ENCODE assay signal across 1 cellular context in genomic region chr11:20070459-20070858, GRCh38.
TF ChIP-seq lines count a peak whose summit lies in the region.

No MANE protein-coding gene starts in this region.

TF ChIP-seq in HEK293, 187 proteins besides CTCF, POLR2A, EP300 and RAD21 (continued from another document and continues in another):
- no peak for TF ChIP-seq SCRT2 (tag by site-specific recombination; IDR thresholded peaks at IDR 0.05)
- TF ChIP-seq ZBTB20 (tag by site-specific recombination; IDR thresholded peaks at IDR 0.05): no peak
- TF ChIP-seq ZNF121 (tag by site-specific recombination; IDR thresholded peaks at IDR 0.05): no peak
- no peak for TF ChIP-seq ZIC2 (tag by site-specific recombination; IDR thresholded peaks at IDR 0.05)
- TF ChIP-seq, protein P1, sequence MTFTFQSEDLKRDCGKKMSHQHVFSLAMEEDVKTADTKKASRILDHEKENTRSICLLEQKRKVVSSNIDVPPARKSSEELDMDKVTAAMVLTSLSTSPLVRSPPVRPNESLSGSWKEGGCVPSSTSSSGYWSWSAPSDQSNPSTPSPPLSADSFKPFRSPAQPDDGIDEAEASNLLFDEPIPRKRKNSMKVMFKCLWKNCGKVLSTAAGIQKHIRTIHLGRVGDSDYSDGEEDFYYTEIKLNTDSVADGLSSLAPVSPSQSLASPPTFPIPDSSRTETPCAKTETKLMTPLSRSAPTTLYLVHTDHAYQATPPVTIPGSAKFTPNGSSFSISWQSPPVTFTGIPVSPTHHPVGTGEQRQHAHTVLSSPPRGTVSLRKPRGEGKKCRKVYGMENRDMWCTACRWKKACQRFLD (tag by site-specific recombination; IDR thresholded peaks at IDR 0.05): no peak
- no peak for TF ChIP-seq ZFP3 (tag by site-specific recombination; IDR thresholded peaks at IDR 0.05; ENCODE audit: low read depth)
- TF ChIP-seq, protein P2, sequence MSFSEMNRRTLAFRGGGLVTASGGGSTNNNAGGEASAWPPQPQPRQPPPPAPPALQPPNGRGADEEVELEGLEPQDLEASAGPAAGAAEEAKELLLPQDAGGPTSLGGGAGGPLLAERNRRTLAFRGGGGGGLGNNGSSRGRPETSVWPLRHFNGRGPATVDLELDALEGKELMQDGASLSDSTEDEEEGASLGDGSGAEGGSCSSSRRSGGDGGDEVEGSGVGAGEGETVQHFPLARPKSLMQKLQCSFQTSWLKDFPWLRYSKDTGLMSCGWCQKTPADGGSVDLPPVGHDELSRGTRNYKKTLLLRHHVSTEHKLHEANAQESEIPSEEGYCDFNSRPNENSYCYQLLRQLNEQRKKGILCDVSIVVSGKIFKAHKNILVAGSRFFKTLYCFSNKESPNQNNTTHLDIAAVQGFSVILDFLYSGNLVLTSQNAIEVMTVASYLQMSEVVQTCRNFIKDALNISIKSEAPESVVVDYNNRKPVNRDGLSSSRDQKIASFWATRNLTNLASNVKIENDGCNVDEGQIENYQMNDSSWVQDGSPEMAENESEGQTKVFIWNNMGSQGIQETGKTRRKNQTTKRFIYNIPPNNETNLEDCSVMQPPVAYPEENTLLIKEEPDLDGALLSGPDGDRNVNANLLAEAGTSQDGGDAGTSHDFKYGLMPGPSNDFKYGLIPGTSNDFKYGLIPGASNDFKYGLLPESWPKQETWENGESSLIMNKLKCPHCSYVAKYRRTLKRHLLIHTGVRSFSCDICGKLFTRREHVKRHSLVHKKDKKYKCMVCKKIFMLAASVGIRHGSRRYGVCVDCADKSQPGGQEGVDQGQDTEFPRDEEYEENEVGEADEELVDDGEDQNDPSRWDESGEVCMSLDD (tag by site-specific recombination; IDR thresholded peaks at IDR 0.05): no peak
- TF ChIP-seq, protein P3, sequence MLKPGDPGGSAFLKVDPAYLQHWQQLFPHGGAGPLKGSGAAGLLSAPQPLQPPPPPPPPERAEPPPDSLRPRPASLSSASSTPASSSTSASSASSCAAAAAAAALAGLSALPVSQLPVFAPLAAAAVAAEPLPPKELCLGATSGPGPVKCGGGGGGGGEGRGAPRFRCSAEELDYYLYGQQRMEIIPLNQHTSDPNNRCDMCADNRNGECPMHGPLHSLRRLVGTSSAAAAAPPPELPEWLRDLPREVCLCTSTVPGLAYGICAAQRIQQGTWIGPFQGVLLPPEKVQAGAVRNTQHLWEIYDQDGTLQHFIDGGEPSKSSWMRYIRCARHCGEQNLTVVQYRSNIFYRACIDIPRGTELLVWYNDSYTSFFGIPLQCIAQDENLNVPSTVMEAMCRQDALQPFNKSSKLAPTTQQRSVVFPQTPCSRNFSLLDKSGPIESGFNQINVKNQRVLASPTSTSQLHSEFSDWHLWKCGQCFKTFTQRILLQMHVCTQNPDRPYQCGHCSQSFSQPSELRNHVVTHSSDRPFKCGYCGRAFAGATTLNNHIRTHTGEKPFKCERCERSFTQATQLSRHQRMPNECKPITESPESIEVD (tag by site-specific recombination; IDR thresholded peaks at IDR 0.05): peak; percentile 96
- TF ChIP-seq ZNF580 (tag by site-specific recombination; IDR thresholded peaks at IDR 0.05): peak; percentile 95
- TF ChIP-seq, protein P4, sequence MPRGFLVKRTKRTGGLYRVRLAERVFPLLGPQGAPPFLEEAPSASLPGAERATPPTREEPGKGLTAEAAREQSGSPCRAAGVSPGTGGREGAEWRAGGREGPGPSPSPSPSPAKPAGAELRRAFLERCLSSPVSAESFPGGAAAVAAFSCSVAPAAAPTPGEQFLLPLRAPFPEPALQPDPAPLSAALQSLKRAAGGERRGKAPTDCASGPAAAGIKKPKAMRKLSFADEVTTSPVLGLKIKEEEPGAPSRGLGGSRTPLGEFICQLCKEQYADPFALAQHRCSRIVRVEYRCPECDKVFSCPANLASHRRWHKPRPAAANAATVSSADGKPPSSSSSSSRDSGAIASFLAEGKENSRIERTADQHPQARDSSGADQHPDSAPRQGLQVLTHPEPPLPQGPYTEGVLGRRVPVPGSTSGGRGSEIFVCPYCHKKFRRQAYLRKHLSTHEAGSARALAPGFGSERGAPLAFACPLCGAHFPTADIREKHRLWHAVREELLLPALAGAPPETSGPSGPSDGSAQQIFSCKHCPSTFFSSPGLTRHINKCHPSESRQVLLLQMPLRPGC (tag by site-specific recombination; IDR thresholded peaks at IDR 0.05): peak; percentile 68; the same call in 1 of the 2 replicates
- TF ChIP-seq SETDB1 (IDR thresholded peaks at IDR 0.05; ENCODE audit: insufficient read length, low read length): no peak
- TF ChIP-seq ZNF19 (tag by site-specific recombination; IDR thresholded peaks at IDR 0.05; ENCODE audit: low read depth): 0 out of 2 replicates have a peak, but pooled peaks have one; percentile 68
- TF ChIP-seq HOXD13 (CRISPR knock-in tag; IDR thresholded peaks at IDR 0.05; ENCODE audit: borderline replicate concordance): peak; percentile 80; the same call in 1 of the 2 replicates
- TF ChIP-seq ZNF544 (tag by site-specific recombination; IDR thresholded peaks at IDR 0.05): no peak
- TF ChIP-seq ZNF571 (tag by site-specific recombination; IDR thresholded peaks at IDR 0.05): no peak
- TF ChIP-seq ZFP41 (tag by site-specific recombination; IDR thresholded peaks at IDR 0.05; ENCODE audit: borderline replicate concordance): no peak
- TF ChIP-seq ZNF2 (tag by site-specific recombination; IDR thresholded peaks at IDR 0.05): no peak
- TF ChIP-seq, protein P5, sequence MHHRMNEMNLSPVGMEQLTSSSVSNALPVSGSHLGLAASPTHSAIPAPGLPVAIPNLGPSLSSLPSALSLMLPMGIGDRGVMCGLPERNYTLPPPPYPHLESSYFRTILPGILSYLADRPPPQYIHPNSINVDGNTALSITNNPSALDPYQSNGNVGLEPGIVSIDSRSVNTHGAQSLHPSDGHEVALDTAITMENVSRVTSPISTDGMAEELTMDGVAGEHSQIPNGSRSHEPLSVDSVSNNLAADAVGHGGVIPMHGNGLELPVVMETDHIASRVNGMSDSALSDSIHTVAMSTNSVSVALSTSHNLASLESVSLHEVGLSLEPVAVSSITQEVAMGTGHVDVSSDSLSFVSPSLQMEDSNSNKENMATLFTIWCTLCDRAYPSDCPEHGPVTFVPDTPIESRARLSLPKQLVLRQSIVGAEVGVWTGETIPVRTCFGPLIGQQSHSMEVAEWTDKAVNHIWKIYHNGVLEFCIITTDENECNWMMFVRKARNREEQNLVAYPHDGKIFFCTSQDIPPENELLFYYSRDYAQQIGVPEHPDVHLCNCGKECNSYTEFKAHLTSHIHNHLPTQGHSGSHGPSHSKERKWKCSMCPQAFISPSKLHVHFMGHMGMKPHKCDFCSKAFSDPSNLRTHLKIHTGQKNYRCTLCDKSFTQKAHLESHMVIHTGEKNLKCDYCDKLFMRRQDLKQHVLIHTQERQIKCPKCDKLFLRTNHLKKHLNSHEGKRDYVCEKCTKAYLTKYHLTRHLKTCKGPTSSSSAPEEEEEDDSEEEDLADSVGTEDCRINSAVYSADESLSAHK (tag by site-specific recombination; IDR thresholded peaks at IDR 0.05): peak; percentile 91
- 0 out of 2 replicates have a peak, but pooled peaks have one; percentile 15 for TF ChIP-seq ZNF366 (tag by site-specific recombination; conservative IDR thresholded peaks at IDR 0.05)
- TF ChIP-seq, protein P6, sequence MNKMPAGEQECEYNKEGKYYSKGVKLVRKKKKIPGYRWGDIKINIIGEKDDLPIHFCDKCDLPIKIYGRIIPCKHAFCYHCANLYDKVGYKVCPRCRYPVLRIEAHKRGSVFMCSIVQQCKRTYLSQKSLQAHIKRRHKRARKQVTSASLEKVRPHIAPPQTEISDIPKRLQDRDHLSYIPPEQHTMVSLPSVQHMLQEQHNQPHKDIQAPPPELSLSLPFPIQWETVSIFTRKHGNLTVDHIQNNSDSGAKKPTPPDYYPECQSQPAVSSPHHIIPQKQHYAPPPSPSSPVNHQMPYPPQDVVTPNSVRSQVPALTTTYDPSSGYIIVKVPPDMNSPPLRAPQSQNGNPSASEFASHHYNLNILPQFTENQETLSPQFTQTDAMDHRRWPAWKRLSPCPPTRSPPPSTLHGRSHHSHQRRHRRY (tag by site-specific recombination; IDR thresholded peaks at IDR 0.05): no peak
- TF ChIP-seq ZNF423 (tag by site-specific recombination; IDR thresholded peaks at IDR 0.05): no peak
- peak; percentile 61 for TF ChIP-seq GLIS1 (tag by site-specific recombination; IDR thresholded peaks at IDR 0.05)
- TF ChIP-seq ZNF791 (tag by site-specific recombination; IDR thresholded peaks at IDR 0.05): no peak
- TF ChIP-seq ZNF169 (tag by site-specific recombination; IDR thresholded peaks at IDR 0.05): no peak
- no peak for TF ChIP-seq KLF9 (tag by site-specific recombination; IDR thresholded peaks at IDR 0.05; ENCODE audit: low read depth)
- TF ChIP-seq PRDM1 (tag by site-specific recombination; IDR thresholded peaks at IDR 0.05): no peak
- TF ChIP-seq ZNF133 (tag by site-specific recombination; IDR thresholded peaks at IDR 0.05): no peak
- peak; percentile 47; the same call in 1 of the 2 replicates for TF ChIP-seq ZNF513 (tag by site-specific recombination; IDR thresholded peaks at IDR 0.05)
- no peak for TF ChIP-seq ZNF211 (tag by site-specific recombination; IDR thresholded peaks at IDR 0.05; ENCODE audit: low read depth)
- peak; percentile 86 for TF ChIP-seq ZNF18 (tag by site-specific recombination; IDR thresholded peaks at IDR 0.05)
- no peak for TF ChIP-seq ZNF621 (tag by site-specific recombination; IDR thresholded peaks at IDR 0.05)
- no peak for TF ChIP-seq HOXA7 (CRISPR knock-in tag; IDR thresholded peaks at IDR 0.05; ENCODE audit: borderline replicate concordance)
- no peak for TF ChIP-seq ZBTB17 (tag by site-specific recombination; IDR thresholded peaks at IDR 0.05)
- no peak for TF ChIP-seq ZNF701 (tag by site-specific recombination; IDR thresholded peaks at IDR 0.05)
- no peak for TF ChIP-seq ZNF529 (tag by site-specific recombination; IDR thresholded peaks at IDR 0.05; ENCODE audit: insufficient replicate concordance)
- TF ChIP-seq ZNF157 (tag by site-specific recombination; IDR thresholded peaks at IDR 0.05): no peak
- TF ChIP-seq ZBTB48 (tag by site-specific recombination; IDR thresholded peaks at IDR 0.05): no peak
- TF ChIP-seq, protein P7, sequence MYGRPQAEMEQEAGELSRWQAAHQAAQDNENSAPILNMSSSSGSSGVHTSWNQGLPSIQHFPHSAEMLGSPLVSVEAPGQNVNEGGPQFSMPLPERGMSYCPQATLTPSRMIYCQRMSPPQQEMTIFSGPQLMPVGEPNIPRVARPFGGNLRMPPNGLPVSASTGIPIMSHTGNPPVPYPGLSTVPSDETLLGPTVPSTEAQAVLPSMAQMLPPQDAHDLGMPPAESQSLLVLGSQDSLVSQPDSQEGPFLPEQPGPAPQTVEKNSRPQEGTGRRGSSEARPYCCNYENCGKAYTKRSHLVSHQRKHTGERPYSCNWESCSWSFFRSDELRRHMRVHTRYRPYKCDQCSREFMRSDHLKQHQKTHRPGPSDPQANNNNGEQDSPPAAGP (tag by site-specific recombination; IDR thresholded peaks at IDR 0.05): no peak
- no peak for TF ChIP-seq ZNF223 (tag by site-specific recombination; IDR thresholded peaks at IDR 0.05)
- no peak for TF ChIP-seq ZNF776 (tag by site-specific recombination; IDR thresholded peaks at IDR 0.05; ENCODE audit: borderline replicate concordance)
- TF ChIP-seq ZNF138 (tag by site-specific recombination; IDR thresholded peaks at IDR 0.05; ENCODE audit: borderline replicate concordance): no peak
- no peak for TF ChIP-seq ZNF658 (tag by site-specific recombination; IDR thresholded peaks at IDR 0.05)
- no peak for TF ChIP-seq ZNF148 (tag by site-specific recombination; IDR thresholded peaks at IDR 0.05; ENCODE audit: borderline replicate concordance)
- no peak for TF ChIP-seq ZNF426 (tag by site-specific recombination; IDR thresholded peaks at IDR 0.05)
- TF ChIP-seq ZNF747 (tag by site-specific recombination; IDR thresholded peaks at IDR 0.05): no peak
- no peak for TF ChIP-seq ZFP69B (tag by site-specific recombination; IDR thresholded peaks at IDR 0.05)
